ENCODE assay signal across 27 cellular contexts in genomic region chr13:48797127-48797526, GRCh38.
"Had no signal": no experiment of that assay in that cellular context is flagged by ENCODE, and none has a peak within 500 bp of the region (broad histone marks: within the 10 kb centered on the region; RNA-seq: fewer than 3 reads in every experiment).

No MANE protein-coding gene starts in this region.

- H3K4me3 ChIP-seq: ascending aorta, body of pancreas, breast epithelium, K562, SJCRH30, SK-N-MC had no signal

- H3K27ac ChIP-seq: ascending aorta, body of pancreas, breast epithelium, SJCRH30, SK-N-MC had no signal

- H3K4me1 ChIP-seq: ascending aorta, body of pancreas, breast epithelium had no signal

- H3K36me3 ChIP-seq: ascending aorta, breast epithelium, SJCRH30 had no signal

- H3K27me3 ChIP-seq: ascending aorta, body of pancreas, breast epithelium, SJCRH30 had no signal

- H3K9me3 ChIP-seq: ascending aorta, body of pancreas, breast epithelium, SJCRH30 had no signal

- DNase-seq: activated CD4-positive, alpha-beta T cell treated with anti-CD3 and anti-CD28 coated beads, Interleukin-2, amount 10 ng/mL, durations not matched to agents 24 days and 14 days; activated CD4-positive, alpha-beta T cell treated with anti-CD3 and anti-CD28 coated beads, Interleukin-2, amount 50 U/mL, for 4 hours; activated CD8-positive, alpha-beta T cell treated with anti-CD3 and anti-CD28 coated beads, Interleukin-2, amount 10 ng/mL, durations not matched to agents 7 days and 5 days; activated gamma-delta T cell treated with Interleukin-2 at 50 U/mL for 16 hours; activated naive CD4-positive, alpha-beta T cell treated with anti-CD3 and anti-CD28 coated beads, Interleukin-2, amount 10 ng/mL, durations not matched to agents 7 days and 5 days; activated naive CD8-positive, alpha-beta T cell treated with anti-CD3 and anti-CD28 coated beads, Interleukin-2, amount 50 U/mL, for 24 hours; activated T-cell treated with anti-CD3 and anti-CD28 coated beads, Interleukin-2, amount 50 U/mL, for 4 hours; amniotic stem cell; body of pancreas; NCI-H1092 treated with DMSO at 0.1 percent for 48 hours; NCI-H1417; NCI-H146; NCI-H187; NCI-H2029 treated with DMSO at 0.1 percent for 48 hours; NCI-H2107; NCI-H2171 treated with DMSO at 0.1 percent for 48 hours; NCI-H2227 treated with DMSO at 0.1 percent for 48 hours; NCI-H446; NCI-H510A treated with DMSO at 0.1 percent for 48 hours; NCI-H526 treated with DMSO at 0.1 percent for 48 hours; NCI-H774; SHP77; SJCRH30 had no signal
